Comparison of ENCODE assay signal across 8 cellular contexts in genomic region chr1:155970531-155971167, GRCh38. TPM values are rescaled to one million over a fixed set of nuclear protein-coding genes. Genes with fewer than 3 reads are reported as not detected.
DNase-seq lines count a peak whose midpoint lies in the region; ATAC-seq, FAIRE-seq and TF ChIP-seq lines count a peak whose summit lies in the region.

No MANE protein-coding gene starts in this region.

- H3K4me2 ChIP-seq in GM23338, result 0 out of 2 replicates have a peak overlapping the region, but pooled peaks have one; percentile 38
- no peak overlapping the region for H3K4me2 ChIP-seq in PC-3 (ENCODE audit: low read length)
- H3K4me2 ChIP-seq in K562 (ENCODE audit: insufficient read depth, low read length), result peak overlapping the region; percentile 67

- peak in 1 of 2 experiments; percentile 18; a peak in 2 of 4 replicates for TF ChIP-seq RAD21 in K562 (CRISPR knock-in tag; conservative IDR thresholded peaks at IDR 0.05 in 1 of 2, IDR thresholded peaks at IDR 0.05 in 1 of 2)

- H3K9me1 ChIP-seq in K562 (ENCODE audit: control insufficient read depth, insufficient read depth, low read length), result peaks cover 5% of the 10 kb centered on the region

- H3K9me2 ChIP-seq in GM23338 (ENCODE audit: insufficient read depth) (no peaks in the 10 kb centered on the region), PC-3 (replicated peaks; ENCODE audit: low read length) (no peaks in the 10 kb centered on the region)

- BruUV-seq in PC-3 (replicated peaks; lab: Mats Ljungman, UMichigan) (no TSS peak), K562 (replicated peaks; lab: Mats Ljungman, UMichigan) (no TSS peak)

- CTCF ChIA-PET in CD8-positive, alpha-beta T cell (lab: Charles Lee), result interaction anchor here (1.1 to 2.0 kb wide), 2 partner anchors 19 to 33 kb away, joined by 4 to 13 read pairs; no protein-coding TSS in a partner anchor
- CTCF ChIA-PET in PC-3 (lab: Charles Lee), result no interaction called here
- CTCF ChIA-PET in K562 (lab: Yijun Ruan, JAX; ENCODE audit: low intra/inter-chr PET ratio), result no interaction called here

- H3K27ac Mint-ChIP-seq in CD8-positive, alpha-beta T cell, result peak overlapping the region; percentile 94
- H3K27ac Mint-ChIP-seq in GM23338, result peak overlapping the region; percentile 41

- peak; percentile 91 for FAIRE-seq in K562 (lab: Jason Lieb, UNC)

- 4% methylated on average over 10 of the region's 11 CpGs for WGBS in K562 (ENCODE audit: insufficient coverage, low coverage, missing lambda C conversion rate)

- in situ Hi-C loops in K562 (cut with MboI), result no loop called here

- H3F3A ChIP-seq in GM23338 (replicated peaks; ENCODE audit: low read depth) (0 out of 2 replicates have a peak, but pooled peaks cover 10% of the 10 kb centered on the region), PC-3 (ENCODE audit: low read length, unreplicated experiment) (no peaks in the 10 kb centered on the region)

- no peak overlapping the region for H3K27ac ChIP-seq in CD8-positive, alpha-beta T cell (ENCODE audit: low read depth, low read length)
- H3K27ac ChIP-seq in GM23338 (ENCODE audit: low read depth) (peak overlapping the region; percentile 63), PC-3 (ENCODE audit: low read length) (no peak overlapping the region), K562 (ENCODE audit: extremely low read depth, low read depth, low read length) (peak overlapping the region; percentile 83)

- H4K20me1 ChIP-seq in GM23338 (replicated peaks; ENCODE audit: insufficient read depth) (peaks cover 65% of the 10 kb centered on the region), PC-3 (ENCODE audit: low read length) (peaks cover 20% of the 10 kb centered on the region), K562 (replicated peaks; ENCODE audit: control insufficient read depth, insufficient read depth, low read length) (peaks cover 9% of the 10 kb centered on the region; the same call in 1 of the 2 replicates)

- H3K4me1 Mint-ChIP-seq in CD8-positive, alpha-beta T cell (ENCODE audit: low read depth), result peaks cover 95% of the 10 kb centered on the region
- peaks cover 86% of the 10 kb centered on the region for H3K4me1 Mint-ChIP-seq in GM23338

- H3K27me3 Mint-ChIP-seq in CD8-positive, alpha-beta T cell (ENCODE audit: low read depth), result no peaks in the 10 kb centered on the region
- peaks cover 21% of the 10 kb centered on the region for H3K27me3 Mint-ChIP-seq in GM23338 (ENCODE audit: insufficient read depth, low read depth, poor library complexity)

- H3K9me3 ChIP-seq in CD8-positive, alpha-beta T cell (ENCODE audit: low read length), result no peaks in the 10 kb centered on the region
- H3K9me3 ChIP-seq in PC-3 (ENCODE audit: low read length), result no peaks in the 10 kb centered on the region
- no peaks in the 10 kb centered on the region for H3K9me3 ChIP-seq in K562 (replicated peaks; ENCODE audit: control insufficient read depth, insufficient read depth, low read depth, low read length)

- H3K36me3 ChIP-seq in CD8-positive, alpha-beta T cell (ENCODE audit: insufficient read depth, low read length), result peaks cover 23% of the 10 kb centered on the region
- no peaks in the 10 kb centered on the region; the same call in 1 of the 2 replicates for H3K36me3 ChIP-seq in GM23338 (ENCODE audit: insufficient read depth)
- peaks cover 32% of the 10 kb centered on the region for H3K36me3 ChIP-seq in PC-3 (ENCODE audit: low read depth, low read length)
- H3K36me3 ChIP-seq in K562 (ENCODE audit: control insufficient read depth, insufficient read depth, low read length), result peaks cover 79% of the 10 kb centered on the region; the same call in 2 of the 3 replicates

- peak overlapping the region; percentile 59 for H3K4me3 Mint-ChIP-seq in CD8-positive, alpha-beta T cell
- H3K4me3 Mint-ChIP-seq in GM23338, result peak overlapping the region; percentile 12; the same call in 2 of the 3 replicates

- H3K4me3 ChIP-seq in CD8-positive, alpha-beta T cell (ENCODE audit: low read depth, low read length), result no peak overlapping the region
- no peak overlapping the region for H3K4me3 ChIP-seq in GM23338
- no peak overlapping the region for H3K4me3 ChIP-seq in PC-3 (ENCODE audit: low read length)
- 0 out of 2 replicates have a peak overlapping the region, but pooled peaks have one; percentile 9 for H3K4me3 ChIP-seq in K562

- H3K27me3 ChIP-seq in CD8-positive, alpha-beta T cell (ENCODE audit: insufficient read depth, low read length), result no peaks in the 10 kb centered on the region
- H3K27me3 ChIP-seq in GM23338 (ENCODE audit: insufficient read depth), result no peaks in the 10 kb centered on the region
- H3K27me3 ChIP-seq in PC-3 (ENCODE audit: low read length), result no peaks in the 10 kb centered on the region
- H3K27me3 ChIP-seq in K562 (ENCODE audit: control insufficient read depth in 2 of 2, insufficient read depth in 2 of 2, low read length in 2 of 2), result no peaks in the 10 kb centered on the region

- no peak for TF ChIP-seq POLR2A in K562 (conservative IDR thresholded peaks at IDR 0.05)

- no peak overlapping the region for H2AFZ ChIP-seq in GM23338
- H2AFZ ChIP-seq in PC-3 (ENCODE audit: low read length), result no peak overlapping the region
- H2AFZ ChIP-seq in K562 (ENCODE audit: low read depth, low read length), result no peak overlapping the region

- POLR2A ChIA-PET in CD8-positive, alpha-beta T cell (lab: Charles Lee), result no interaction called here
- POLR2A ChIA-PET in PC-3 (lab: Charles Lee; ENCODE audit: unreplicated experiment), result no interaction called here
- POLR2A ChIA-PET in K562 (lab: Yijun Ruan, JAX), result interaction anchor here (0.7 to 6.0 kb wide), 7 partner anchors 7 to 35 kb away, joined by 3 to 41 read pairs (median 5); partner anchors contain the start of gene ARHGEF2

- TF ChIP-seq CTCF in CD8-positive, alpha-beta T cell (IDR thresholded peaks at IDR 0.05), result no peak
- TF ChIP-seq CTCF in GM23338 (conservative IDR thresholded peaks at IDR 0.05; ENCODE audit: low read depth in 2 of 2) (no peak), PC-3 (conservative IDR thresholded peaks at IDR 0.05; ENCODE audit: low read depth, low read length) (no peak), K562 (IDR thresholded peaks at IDR 0.05 in 2 of 3, conservative IDR thresholded peaks at IDR 0.05 in 1 of 3; ENCODE audit: insufficient read depth in 2 of 3, low read depth in 1 of 3, low read length in 3 of 3) (no peak)

- ATAC-seq in CD8-positive, alpha-beta T cell, result peak; percentile 41
- ATAC-seq in GM23338 (peak; percentile 36), PC-3 (peak; percentile 47; the same call in 1 of the 2 replicates), K562 (peak; percentile 83), GM19328 (IDR thresholded peaks at IDR 0.05; ENCODE audit: unreplicated experiment) (no peak), GM19452 (IDR thresholded peaks at IDR 0.05; ENCODE audit: unreplicated experiment) (no peak)

- H3K79me2 ChIP-seq in GM23338 (replicated peaks; ENCODE audit: insufficient read depth), result peaks cover 79% of the 10 kb centered on the region
- H3K79me2 ChIP-seq in PC-3 (ENCODE audit: low read length), result peaks cover 77% of the 10 kb centered on the region
- H3K79me2 ChIP-seq in K562 (ENCODE audit: control insufficient read depth, insufficient read depth, low read length), result peaks cover 83% of the 10 kb centered on the region

- intact Hi-C loops in CD8-positive, alpha-beta T cell (cut with DNase I, micrococcal nuclease), result no loop called here
- intact Hi-C loops in PC-3 (cut with micrococcal nuclease), result no loop called here
- intact Hi-C loops in K562 (cut with micrococcal nuclease), result no loop called here

- no peaks in the 10 kb centered on the region for H3K9me3 Mint-ChIP-seq in CD8-positive, alpha-beta T cell
- H3K9me3 Mint-ChIP-seq in GM23338, result no peaks in the 10 kb centered on the region

- H3K36me3 Mint-ChIP-seq in CD8-positive, alpha-beta T cell, result peaks cover 84% of the 10 kb centered on the region
- H3K36me3 Mint-ChIP-seq in GM23338 (ENCODE audit: low read depth), result peaks cover 44% of the 10 kb centered on the region

- TF ChIP-seq EP300 in K562 (IDR thresholded peaks at IDR 0.05; ENCODE audit: low read length), result peak; percentile 57; the same call in 1 of the 2 replicates

- DNase-seq in CD8-positive, alpha-beta T cell, result no peak
- peak; percentile 40 for DNase-seq in GM23338 (ENCODE audit: low spot score)
- DNase-seq in PC-3, result no peak
- DNase-seq in K562 (ENCODE audit: extremely low read depth in 1 of 4, low spot score in 3 of 4), result peak in 3 of 4 experiments; percentile 53 to 85 (median 80)
- peak; percentile 45 for DNase-seq in kidney tubule cell (ENCODE audit: low spot score)
- peak; percentile 16 to 20 for DNase-seq in stimulated activated CD4-positive, alpha-beta T cell treated with anti-CD3 and anti-CD28 coated beads, Interleukin-4, amount 100 ng/mL, for 48 hours (ENCODE audit: low read depth in 2 of 2)

- peaks cover 97% of the 10 kb centered on the region for H3K4me1 ChIP-seq in CD8-positive, alpha-beta T cell (ENCODE audit: insufficient read depth, low read length)
- H3K4me1 ChIP-seq in GM23338 (ENCODE audit: insufficient read depth) (peaks cover 68% of the 10 kb centered on the region), PC-3 (ENCODE audit: insufficient read depth, low read length) (peaks cover 26% of the 10 kb centered on the region), K562 (replicated peaks in 1 of 2; ENCODE audit: control insufficient read depth in 2 of 2, insufficient read depth in 2 of 2, low read length in 2 of 2) (peaks cover 52 to 54% of the 10 kb centered on the region in 2 experiments)

- no peak overlapping the region for H3K9ac ChIP-seq in PC-3 (ENCODE audit: low read length)
- H3K9ac ChIP-seq in K562 (ENCODE audit: insufficient read depth in 1 of 2, low read depth in 2 of 2, low read length in 2 of 2), result peak overlapping the region; percentile 50 to 85

RNA-seq across cellular contexts. Expression of gene ARHGEF2, which starts 7.7 kb away (rescaled TPM):
- total RNA-seq in CD8-positive, alpha-beta T cell, result 10 to 100 TPM; 51.6 to 52.3 TPM
- 64.0 and 87.6 TPM in 2 replicates for total RNA-seq in GM23338 (2014; rRNA removed; shearing (Covaris generic))
- polyA plus RNA-seq in GM23338 (2016; fragmentation: Nextera tagmentation; extraction: Ambion mirVana) (21.2 and 23.0 TPM in 2 replicates), K562 (2011; rRNA removed) (52.8 and 100 TPM in 2 replicates), K562 (2014; fragmentation: Illumina TruSeq; extraction: Trizol) (121 and 136 TPM in 2 replicates), K562 (2014; fragmentation: Nextera tagmentation; extraction: Ambion mirVana) (1 to 10 TPM; 7.1 to 8.9 TPM), K562 (2014; rRNA removed) (79.1 and 95.7 TPM in 2 replicates)
- total RNA-seq in PC-3 (2014; rRNA removed) (65.9 and 70.8 TPM in 2 replicates), K562 (2014; rRNA removed) (113 and 119 TPM in 2 replicates), K562 (2014; rRNA removed; fragmentation: Illumina TruSeq; extraction: Trizol) (59.1 and 66.7 TPM in 2 replicates), K562 (2015; rRNA removed; fragmentation: Illumina TruSeq; extraction: Trizol) (62.2 and 63.9 TPM in 2 replicates), K562 (2021) (147 and 162 TPM in 2 replicates)
- total RNA-seq in K562 (2011; cell fraction: chromatin; rRNA removed; ENCODE audit: low replicate concordance), result 175 and 365 TPM in 2 replicates
- total RNA-seq in K562 (2011; cell fraction: nucleolus; rRNA removed), result 135 and 163 TPM in 2 replicates
- 142 and 179 TPM in 2 replicates for total RNA-seq in K562 (2011; cell fraction: nucleoplasm; rRNA removed)
- polyA plus RNA-seq in K562 (2011; cell fraction: cytosol; rRNA removed), result 40.6 and 45.1 TPM in 2 replicates
- polyA plus RNA-seq in K562 (2011; cell fraction: nucleus; rRNA removed), result 202 and 207 TPM in 2 replicates
- 106 and 239 TPM in 2 replicates for polyA plus RNA-seq in K562 (2012)
- polyA minus RNA-seq in K562 (2011; rRNA and poly(A)+ RNA removed), result 70.3 and 101 TPM in 2 replicates
- polyA minus RNA-seq in K562 (2011; cell fraction: cytosol; rRNA and poly(A)+ RNA removed), result 51.2 and 55.2 TPM in 2 replicates
- 72.3 and 98.7 TPM in 2 replicates for polyA minus RNA-seq in K562 (2011; cell fraction: nucleus; rRNA and poly(A)+ RNA removed)

RNA-seq across cellular contexts. Expression of gene RXFP4, which starts 29.2 kb away (rescaled TPM):
- not detected for total RNA-seq in CD8-positive, alpha-beta T cell
- not detected in 2 replicates for total RNA-seq in GM23338 (2014; rRNA removed; shearing (Covaris generic))
- polyA plus RNA-seq in GM23338 (2016; fragmentation: Nextera tagmentation; extraction: Ambion mirVana) (0.23 TPM in 1 of 2 replicates, not detected in the other), K562 (2011; rRNA removed) (not detected in 2 replicates), K562 (2014; fragmentation: Illumina TruSeq; extraction: Trizol) (not detected in 2 replicates), K562 (2014; fragmentation: Nextera tagmentation; extraction: Ambion mirVana) (not detected), K562 (2014; rRNA removed) (not detected in 2 replicates)
- total RNA-seq in PC-3 (2014; rRNA removed) (not detected in 2 replicates), K562 (2014; rRNA removed) (0.64 TPM in 1 of 2 replicates, not detected in the other), K562 (2014; rRNA removed; fragmentation: Illumina TruSeq; extraction: Trizol) (not detected in 2 replicates), K562 (2015; rRNA removed; fragmentation: Illumina TruSeq; extraction: Trizol) (not detected in 2 replicates), K562 (2021) (not detected in 2 replicates)
- total RNA-seq in K562 (2011; cell fraction: chromatin; rRNA removed; ENCODE audit: low replicate concordance), result 0.42 TPM in 1 of 2 replicates, not detected in the other
- not detected in 2 replicates for total RNA-seq in K562 (2011; cell fraction: nucleolus; rRNA removed)
- total RNA-seq in K562 (2011; cell fraction: nucleoplasm; rRNA removed), result 0.29 TPM in 1 of 2 replicates, not detected in the other
- not detected in 2 replicates for polyA plus RNA-seq in K562 (2011; cell fraction: cytosol; rRNA removed)
- not detected in 2 replicates for polyA plus RNA-seq in K562 (2011; cell fraction: nucleus; rRNA removed)
- polyA plus RNA-seq in K562 (2012), result not detected in 2 replicates
- polyA minus RNA-seq in K562 (2011; rRNA and poly(A)+ RNA removed), result not detected in 2 replicates
- not detected in 2 replicates for polyA minus RNA-seq in K562 (2011; cell fraction: cytosol; rRNA and poly(A)+ RNA removed)
- polyA minus RNA-seq in K562 (2011; cell fraction: nucleus; rRNA and poly(A)+ RNA removed), result not detected in 2 replicates

RNA-seq across cellular contexts. Expression of gene KHDC4, which starts 36.4 kb away (rescaled TPM):
- total RNA-seq in CD8-positive, alpha-beta T cell, result 10 to 100 TPM; 47.4 to 54.6 TPM
- total RNA-seq in GM23338 (2014; rRNA removed; shearing (Covaris generic)), result 56.0 and 57.7 TPM in 2 replicates
- 41.2 and 47.1 TPM in 2 replicates for polyA plus RNA-seq in GM23338 (2016; fragmentation: Nextera tagmentation; extraction: Ambion mirVana)
- total RNA-seq in PC-3 (2014; rRNA removed), result 63.4 and 64.4 TPM in 2 replicates
- total RNA-seq in K562 (2011; cell fraction: chromatin; rRNA removed; ENCODE audit: low replicate concordance), result 514 and 559 TPM in 2 replicates
- total RNA-seq in K562 (2011; cell fraction: nucleolus; rRNA removed), result 287 and 289 TPM in 2 replicates
- total RNA-seq in K562 (2011; cell fraction: nucleoplasm; rRNA removed), result 287 and 343 TPM in 2 replicates
- total RNA-seq in K562 (2014; rRNA removed), result 65.6 and 72.9 TPM in 2 replicates
- total RNA-seq in K562 (2014; rRNA removed; fragmentation: Illumina TruSeq; extraction: Trizol), result 65.2 and 75.1 TPM in 2 replicates
- 75.3 and 77.3 TPM in 2 replicates for total RNA-seq in K562 (2015; rRNA removed; fragmentation: Illumina TruSeq; extraction: Trizol)
- 62.9 and 64.9 TPM in 2 replicates for total RNA-seq in K562 (2021)
- polyA plus RNA-seq in K562 (2011; rRNA removed), result 185 and 202 TPM in 2 replicates
- 110 and 164 TPM in 2 replicates for polyA plus RNA-seq in K562 (2011; cell fraction: cytosol; rRNA removed)
- 419 and 448 TPM in 2 replicates for polyA plus RNA-seq in K562 (2011; cell fraction: nucleus; rRNA removed)
- polyA plus RNA-seq in K562 (2012), result 38.0 and 62.2 TPM in 2 replicates
- polyA plus RNA-seq in K562 (2014; fragmentation: Illumina TruSeq; extraction: Trizol), result 61.5 and 78.8 TPM in 2 replicates
- polyA plus RNA-seq in K562 (2014; fragmentation: Nextera tagmentation; extraction: Ambion mirVana), result 10 to 100 TPM; 12.1 to 14.4 TPM
- 127 and 132 TPM in 2 replicates for polyA plus RNA-seq in K562 (2014; rRNA removed)
- polyA minus RNA-seq in K562 (2011; rRNA and poly(A)+ RNA removed), result 193 and 248 TPM in 2 replicates
- 69.5 and 86.4 TPM in 2 replicates for polyA minus RNA-seq in K562 (2011; cell fraction: cytosol; rRNA and poly(A)+ RNA removed)
- polyA minus RNA-seq in K562 (2011; cell fraction: nucleus; rRNA and poly(A)+ RNA removed), result 101 and 173 TPM in 2 replicates

RNA-seq across cellular contexts. Expression of gene SSR2, which starts 50.1 kb away (rescaled TPM):
- 100 to 1,000 TPM; 208 to 212 TPM for total RNA-seq in CD8-positive, alpha-beta T cell
- total RNA-seq in GM23338 (2014; rRNA removed; shearing (Covaris generic)), result 270 and 291 TPM in 2 replicates
- polyA plus RNA-seq in GM23338 (2016; fragmentation: Nextera tagmentation; extraction: Ambion mirVana) (130 and 136 TPM in 2 replicates), K562 (2011; rRNA removed) (411 and 494 TPM in 2 replicates), K562 (2014; fragmentation: Illumina TruSeq; extraction: Trizol) (350 and 402 TPM in 2 replicates), K562 (2014; fragmentation: Nextera tagmentation; extraction: Ambion mirVana) (100 to 1,000 TPM; 370 to 392 TPM), K562 (2014; rRNA removed) (240 and 277 TPM in 2 replicates)
- total RNA-seq in PC-3 (2014; rRNA removed) (282 and 293 TPM in 2 replicates), K562 (2014; rRNA removed) (161 and 196 TPM in 2 replicates), K562 (2014; rRNA removed; fragmentation: Illumina TruSeq; extraction: Trizol) (211 and 214 TPM in 2 replicates), K562 (2015; rRNA removed; fragmentation: Illumina TruSeq; extraction: Trizol) (228 TPM in 2 replicates), K562 (2021) (167 and 183 TPM in 2 replicates)
- total RNA-seq in K562 (2011; cell fraction: chromatin; rRNA removed; ENCODE audit: low replicate concordance), result 135 and 263 TPM in 2 replicates
- total RNA-seq in K562 (2011; cell fraction: nucleolus; rRNA removed), result 381 and 406 TPM in 2 replicates
- 336 and 340 TPM in 2 replicates for total RNA-seq in K562 (2011; cell fraction: nucleoplasm; rRNA removed)
- 526 and 973 TPM in 2 replicates for polyA plus RNA-seq in K562 (2011; cell fraction: cytosol; rRNA removed)
- 138 and 218 TPM in 2 replicates for polyA plus RNA-seq in K562 (2011; cell fraction: nucleus; rRNA removed)
- 186 and 526 TPM in 2 replicates for polyA plus RNA-seq in K562 (2012)
- polyA minus RNA-seq in K562 (2011; rRNA and poly(A)+ RNA removed), result 232 and 241 TPM in 2 replicates
- polyA minus RNA-seq in K562 (2011; cell fraction: cytosol; rRNA and poly(A)+ RNA removed), result 105 and 113 TPM in 2 replicates
- polyA minus RNA-seq in K562 (2011; cell fraction: nucleus; rRNA and poly(A)+ RNA removed), result 23.0 and 51.5 TPM in 2 replicates

RNA-seq across cellular contexts. Expression of gene RIT1, which starts 59.5 kb away (rescaled TPM):
- 10 to 100 TPM; 79.6 to 85.0 TPM for total RNA-seq in CD8-positive, alpha-beta T cell
- total RNA-seq in GM23338 (2014; rRNA removed; shearing (Covaris generic)), result 15.8 and 24.4 TPM in 2 replicates
- polyA plus RNA-seq in GM23338 (2016; fragmentation: Nextera tagmentation; extraction: Ambion mirVana), result 19.3 and 21.5 TPM in 2 replicates
- 14.7 and 18.8 TPM in 2 replicates for total RNA-seq in PC-3 (2014; rRNA removed)
- total RNA-seq in K562 (2011; cell fraction: chromatin; rRNA removed; ENCODE audit: low replicate concordance), result 32.5 and 66.4 TPM in 2 replicates
- total RNA-seq in K562 (2011; cell fraction: nucleolus; rRNA removed), result 13.3 and 18.2 TPM in 2 replicates
- total RNA-seq in K562 (2011; cell fraction: nucleoplasm; rRNA removed), result 42.4 and 55.2 TPM in 2 replicates
- 13.5 and 15.8 TPM in 2 replicates for total RNA-seq in K562 (2014; rRNA removed)
- total RNA-seq in K562 (2014; rRNA removed; fragmentation: Illumina TruSeq; extraction: Trizol), result 24.9 and 28.8 TPM in 2 replicates
- 18.7 and 20.0 TPM in 2 replicates for total RNA-seq in K562 (2015; rRNA removed; fragmentation: Illumina TruSeq; extraction: Trizol)
- 22.9 and 23.1 TPM in 2 replicates for total RNA-seq in K562 (2021)
- polyA plus RNA-seq in K562 (2011; rRNA removed), result 41.7 and 57.6 TPM in 2 replicates
- 28.1 and 47.4 TPM in 2 replicates for polyA plus RNA-seq in K562 (2011; cell fraction: cytosol; rRNA removed)
- polyA plus RNA-seq in K562 (2011; cell fraction: nucleus; rRNA removed), result 18.1 and 27.5 TPM in 2 replicates
- polyA plus RNA-seq in K562 (2012), result 18.3 and 23.8 TPM in 2 replicates
- polyA plus RNA-seq in K562 (2014; fragmentation: Illumina TruSeq; extraction: Trizol), result 20.8 and 21.2 TPM in 2 replicates
- 10 to 100 TPM; 53.7 to 57.1 TPM for polyA plus RNA-seq in K562 (2014; fragmentation: Nextera tagmentation; extraction: Ambion mirVana)
- 19.3 and 20.4 TPM in 2 replicates for polyA plus RNA-seq in K562 (2014; rRNA removed)
- polyA minus RNA-seq in K562 (2011; rRNA and poly(A)+ RNA removed), result 56.7 and 64.0 TPM in 2 replicates
- polyA minus RNA-seq in K562 (2011; cell fraction: cytosol; rRNA and poly(A)+ RNA removed), result 13.1 and 20.2 TPM in 2 replicates
- polyA minus RNA-seq in K562 (2011; cell fraction: nucleus; rRNA and poly(A)+ RNA removed), result 6.7 and 13.2 TPM in 2 replicates

Comparison
In these comparisons a context has a peak if more than half of its experiments do, and no peak if none do; other contexts are left out.
1. ATAC-seq: peak in CD8-positive, alpha-beta T cell (single experiment), GM23338 (single experiment), PC-3 (single experiment) and K562 (single experiment); none in GM19328 (single experiment) and GM19452 (single experiment).
2. DNase-seq: peak in GM23338 (single experiment), K562 (3 of 4), kidney tubule cell (single experiment) and stimulated activated CD4-positive, alpha-beta T cell treated with anti-CD3 and anti-CD28 coated beads, Interleukin-4, amount 100 ng/mL, for 48 hours (2 of 2); none in CD8-positive, alpha-beta T cell (0 of 7) and PC-3 (single experiment).
3. H3K27ac ChIP-seq: peak in GM23338 (single experiment) and K562 (single experiment); none in CD8-positive, alpha-beta T cell (single experiment) and PC-3 (single experiment).